Comparison of ENCODE assay signal across 9 cellular contexts in genomic region chr18:37537868-37538525, GRCh38. TPM values are rescaled to one million over a fixed set of nuclear protein-coding genes. Genes with fewer than 3 reads are reported as not detected.
DNase-seq lines count a peak whose midpoint lies in the region; ATAC-seq and TF ChIP-seq lines count a peak whose summit lies in the region.
"Had no signal": no experiment of that assay in that cellular context is flagged by ENCODE, and none has a peak within 500 bp of the region (broad histone marks: within the 10 kb centered on the region; RNA-seq: fewer than 3 reads in every experiment).

No MANE protein-coding gene starts in this region.

- TF ChIP-seq CTCF in testis (IDR thresholded peaks at IDR 0.05): peak; percentile 81 to 86 (median 82)

- CTCF ChIA-PET in activated CD4-positive, alpha-beta memory T cell treated with anti-CD3 and anti-CD28 coated beads for 36 hours (lab: Charles Lee): interaction anchor here (0.7 to 2.9 kb wide), 4 partner anchors 9 to 597 kb away, joined by 3 to 12 read pairs (median 4); no protein-coding TSS in a partner anchor

- H3K27ac ChIP-seq in testis: no peak overlapping the region

- DNase-seq in AG08395 (ENCODE audit: low spot score) (peak; percentile 93), NCI-H1930 (lab: John Stamatoyannopoulos, UW) (peak; percentile 11 to 21), erythroblast (lab: John Stamatoyannopoulos, UW) (peak; percentile 47 to 71), myocyte (ENCODE audit: low read depth) (peak; percentile 67), testis (peak; percentile 91)
- DNase-seq in activated CD4-positive, alpha-beta memory T cell treated with anti-CD3 and anti-CD28 coated beads for 36 hours: peak; percentile 62

- 19 to 28% methylated on average over 9 to 15 of the region's 23 CpGs for WGBS in testis, 2 donors

- H3K36me3 ChIP-seq in testis (ENCODE audit: low read depth, missing control alignments): no peaks in the 10 kb centered on the region

- POLR2A ChIA-PET in activated CD4-positive, alpha-beta memory T cell treated with anti-CD3 and anti-CD28 coated beads for 36 hours (lab: Charles Lee): no interaction called here

- no peaks in the 10 kb centered on the region for H3K36me3 Mint-ChIP-seq in activated CD4-positive, alpha-beta memory T cell treated with anti-CD3 and anti-CD28 coated beads for 36 hours
- H3K36me3 Mint-ChIP-seq: IgD-negative memory B cell had no signal

- ATAC-seq in GM18498 (IDR thresholded peaks at IDR 0.05; ENCODE audit: unreplicated experiment): peak; percentile 91
- peak; percentile 68 for ATAC-seq in HG02938 (IDR thresholded peaks at IDR 0.05; ENCODE audit: unreplicated experiment)

- peaks cover 23% of the 10 kb centered on the region for H3K27me3 Mint-ChIP-seq in activated CD4-positive, alpha-beta memory T cell treated with anti-CD3 and anti-CD28 coated beads for 36 hours

- no peaks in the 10 kb centered on the region for H3K27me3 ChIP-seq in testis

- H3K4me3 Mint-ChIP-seq in activated CD4-positive, alpha-beta memory T cell treated with anti-CD3 and anti-CD28 coated beads for 36 hours: no peak overlapping the region
- H3K4me3 Mint-ChIP-seq: IgD-negative memory B cell had no signal

- H3K9me3 ChIP-seq in testis: no peaks in the 10 kb centered on the region

- no peak overlapping the region for H3K4me3 ChIP-seq in testis

- H3K4me1 ChIP-seq in testis: no peaks in the 10 kb centered on the region

- TF ChIP-seq POLR2A in erythroblast (IDR thresholded peaks at IDR 0.05; ENCODE audit: low read length): no peak
- TF ChIP-seq POLR2A in testis (IDR thresholded peaks at IDR 0.05): no peak

- H3K4me1 Mint-ChIP-seq in activated CD4-positive, alpha-beta memory T cell treated with anti-CD3 and anti-CD28 coated beads for 36 hours (ENCODE audit: low read depth): no peaks in the 10 kb centered on the region

- no peaks in the 10 kb centered on the region for H3K9me3 Mint-ChIP-seq in activated CD4-positive, alpha-beta memory T cell treated with anti-CD3 and anti-CD28 coated beads for 36 hours
- H3K9me3 Mint-ChIP-seq: IgD-negative memory B cell had no signal

- no peak overlapping the region for H3K27ac Mint-ChIP-seq in activated CD4-positive, alpha-beta memory T cell treated with anti-CD3 and anti-CD28 coated beads for 36 hours
- H3K27ac Mint-ChIP-seq: IgD-negative memory B cell had no signal

- intact Hi-C loops in activated CD4-positive, alpha-beta memory T cell treated with anti-CD3 and anti-CD28 coated beads for 36 hours (cut with micrococcal nuclease): loop anchor here (1.0 to 2.0 kb wide), 2 partner anchors 93 to 152 kb away; no protein-coding TSS in a partner anchor
- intact Hi-C loops in testis (cut with DNase I; ENCODE audit: low total_unique reads): no loop called here

RNA-seq across cellular contexts. Expression of gene CELF4, which starts 27.6 kb away (rescaled TPM):
- not detected for total RNA-seq in activated CD4-positive, alpha-beta memory T cell treated with anti-CD3 and anti-CD28 coated beads for 36 hours
- not detected in 2 replicates for total RNA-seq in myocyte
- 0.09 TPM for polyA plus RNA-seq in myocyte (2012)
- 1 to 10 TPM; 3.9 to 4.8 TPM for total RNA-seq in testis
- polyA plus RNA-seq in testis (ENCODE audit: insufficient read depth, low read depth, low replicate concordance): 6.3 TPM

Comparison
In these comparisons a context has a peak if more than half of its experiments do, and no peak if none do; other contexts are left out.
1. DNase-seq: peak in every context shown above with its lines; median percentile 93 in AG08395; 91 in testis; 67 in myocyte; 62 in activated CD4-positive, alpha-beta memory T cell treated with anti-CD3 and anti-CD28 coated beads for 36 hours; 59 in erythroblast; 16 in NCI-H1930.